Comparison of ENCODE assay signal across 9 cellular contexts in genomic region chr2:37809525-37809924, GRCh38.
DNase-seq lines count a peak whose midpoint lies in the region; ATAC-seq and TF ChIP-seq lines count a peak whose summit lies in the region.
"Had no signal": no experiment of that assay in that cellular context is flagged by ENCODE, and none has a peak within 500 bp of the region (broad histone marks: within the 10 kb centered on the region; RNA-seq: fewer than 3 reads in every experiment).

No MANE protein-coding gene starts in this region.

- H3K4me3 ChIP-seq in left ventricle myocardium inferior (no peak overlapping the region), tibial nerve (no peak overlapping the region)

- WGBS in tibial nerve, 2 donors, result 22 to 33% methylated on average over 1 of the region's 1 CpG

- no peak for ATAC-seq in GM19023 (IDR thresholded peaks at IDR 0.05; ENCODE audit: unreplicated experiment)

- peak; percentile 61 for TF ChIP-seq CTCF in left ventricle myocardium inferior (IDR thresholded peaks at IDR 0.05; ENCODE audit: borderline replicate concordance)
- peak in 4 of 5 experiments; percentile 19 to 53 (median 44) for TF ChIP-seq CTCF in tibial nerve (IDR thresholded peaks at IDR 0.05)

- peaks cover 2% of the 10 kb centered on the region for H3K4me1 Mint-ChIP-seq in activated CD4-positive, alpha-beta T cell treated with anti-CD3 and anti-CD28 coated beads, Interleukin-2, amount 10 ng/mL, durations not matched to agents 24 days and 14 days

- peaks cover 21% of the 10 kb centered on the region for H3K9me3 Mint-ChIP-seq in activated CD4-positive, alpha-beta T cell treated with anti-CD3 and anti-CD28 coated beads, Interleukin-2, amount 10 ng/mL, durations not matched to agents 24 days and 14 days

- no peak overlapping the region for H3K27ac Mint-ChIP-seq in activated CD4-positive, alpha-beta T cell treated with anti-CD3 and anti-CD28 coated beads, Interleukin-2, amount 10 ng/mL, durations not matched to agents 24 days and 14 days

- H3K36me3 ChIP-seq in left ventricle myocardium inferior (no peaks in the 10 kb centered on the region), tibial nerve (no peaks in the 10 kb centered on the region)

- H3K4me3 Mint-ChIP-seq in activated CD4-positive, alpha-beta T cell treated with anti-CD3 and anti-CD28 coated beads, Interleukin-2, amount 10 ng/mL, durations not matched to agents 24 days and 14 days, result no peak overlapping the region

- H3K27me3 Mint-ChIP-seq in activated CD4-positive, alpha-beta T cell treated with anti-CD3 and anti-CD28 coated beads, Interleukin-2, amount 10 ng/mL, durations not matched to agents 24 days and 14 days, result peaks cover 3% of the 10 kb centered on the region

- no peak for TF ChIP-seq EP300 in tibial nerve (IDR thresholded peaks at IDR 0.05)

- H3K9me3 ChIP-seq in left ventricle myocardium inferior (replicated peaks), result no peaks in the 10 kb centered on the region
- H3K9me3 ChIP-seq in tibial nerve, result peaks cover 0 to 3% (median 0%) of the 10 kb centered on the region in 4 donors

- peaks cover 13% of the 10 kb centered on the region for H3K4me1 ChIP-seq in left ventricle myocardium inferior
- peaks cover 0 to 11% (median 3%) of the 10 kb centered on the region in 4 donors for H3K4me1 ChIP-seq in tibial nerve

- intact Hi-C loops in activated CD4-positive, alpha-beta T cell treated with anti-CD3 and anti-CD28 coated beads, Interleukin-2, amount 10 ng/mL, durations not matched to agents 24 days and 14 days (cut with micrococcal nuclease), result no loop called here
- intact Hi-C loops in left ventricle myocardium inferior (cut with micrococcal nuclease), result no loop called here

- no peaks in the 10 kb centered on the region for H3K36me3 Mint-ChIP-seq in activated CD4-positive, alpha-beta T cell treated with anti-CD3 and anti-CD28 coated beads, Interleukin-2, amount 10 ng/mL, durations not matched to agents 24 days and 14 days (ENCODE audit: low read depth)

- H3K27ac ChIP-seq in left ventricle myocardium inferior (replicated peaks), result peak overlapping the region; percentile 20
- peak overlapping the region in 1 of 4 donors; percentile 65 for H3K27ac ChIP-seq in tibial nerve

- peak; percentile 19 for DNase-seq in activated CD4-positive, alpha-beta T cell treated with anti-CD3 and anti-CD28 coated beads, Interleukin-2, amount 50 U/mL, for 1 hour
- DNase-seq in activated CD4-positive, alpha-beta T cell treated with anti-CD3 and anti-CD28 coated beads, Interleukin-2, amount 10 ng/mL, durations not matched to agents 24 days and 14 days, result no peak
- DNase-seq in UCSD-AML1 (lab: John Stamatoyannopoulos, UW; ENCODE audit: unreplicated experiment) (peak; percentile 28), left ventricle myocardium inferior (no peak), tibial nerve (ENCODE audit: low spot score in 2 of 2) (peak; percentile 31 to 67), H4 (ENCODE audit: low spot score) (no peak)
- no peak for DNase-seq in effector CD8-positive, alpha-beta T cell (lab: John Stamatoyannopoulos, UW)
- DNase-seq: DMS79 treated with DMSO at 0.1 percent for 48 hours had no signal

- no peaks in the 10 kb centered on the region for H3K27me3 ChIP-seq in left ventricle myocardium inferior (ENCODE audit: low read depth)
- H3K27me3 ChIP-seq in tibial nerve, result no peaks in the 10 kb centered on the region

- TF ChIP-seq POLR2A in tibial nerve (IDR thresholded peaks at IDR 0.05), result no peak

Comparison
In these comparisons a context has a peak if more than half of its experiments do, and no peak if none do; other contexts are left out.
1. DNase-seq: peak in activated CD4-positive, alpha-beta T cell treated with anti-CD3 and anti-CD28 coated beads, Interleukin-2, amount 50 U/mL, for 1 hour (single experiment), UCSD-AML1 (single experiment) and tibial nerve (2 of 2); none in activated CD4-positive, alpha-beta T cell treated with anti-CD3 and anti-CD28 coated beads, Interleukin-2, amount 10 ng/mL, durations not matched to agents 24 days and 14 days (single experiment), left ventricle myocardium inferior (single experiment), effector CD8-positive, alpha-beta T cell (single experiment) and H4 (single experiment).